ENCODE assay signal across 8 cellular contexts in genomic region chr6:116369540-116370327, GRCh38. TPM values are rescaled to one million over a fixed set of nuclear protein-coding genes. Genes with fewer than 3 reads are reported as not detected.
DNase-seq lines count a peak whose midpoint lies in the region; ATAC-seq, FAIRE-seq and TF ChIP-seq lines count a peak whose summit lies in the region.

No MANE protein-coding gene starts in this region.

- H3K27me3 ChIP-seq in ascending aorta (no peaks in the 10 kb centered on the region), mesendoderm (ENCODE audit: insufficient read depth, low read length, poor library complexity) (no peaks in the 10 kb centered on the region)

- H3K27ac ChIP-seq in ascending aorta (peak overlapping the region; percentile 94 to 96), mesendoderm (ENCODE audit: low read depth, low read length) (peak overlapping the region; percentile 81)

- H4K8ac ChIP-seq in mesendoderm (ENCODE audit: low read depth, low read length), result no peak overlapping the region

- H3K79me1 ChIP-seq in mesendoderm (ENCODE audit: low read length), result peaks cover 4% of the 10 kb centered on the region

- peak overlapping the region; percentile 80 for H3K9ac ChIP-seq in mesendoderm (ENCODE audit: low read length)

- peak overlapping the region; percentile 56 for H3K4me2 ChIP-seq in mesendoderm (ENCODE audit: low read length)

- peak; percentile 48 for ATAC-seq in GM18873 (IDR thresholded peaks at IDR 0.05; ENCODE audit: low FRiP score, unreplicated experiment)
- peak; percentile 46 for ATAC-seq in HG03108 (IDR thresholded peaks at IDR 0.05; ENCODE audit: unreplicated experiment)

- H3K4me1 ChIP-seq in ascending aorta (peaks cover 0 to 7% of the 10 kb centered on the region in 2 donors), mesendoderm (ENCODE audit: control insufficient read depth, low read depth, low read length) (peaks cover 2% of the 10 kb centered on the region)

- peak overlapping the region; percentile 91 for H3K56ac ChIP-seq in mesendoderm (ENCODE audit: low read length)

- H2AK5ac ChIP-seq in mesendoderm (ENCODE audit: low read length), result no peak overlapping the region

- H2BK5ac ChIP-seq in mesendoderm (ENCODE audit: low read length), result no peak overlapping the region

- DNase-seq in AG10803 (ENCODE audit: low read depth) (no peak), ascending aorta (ENCODE audit: low spot score in 2 of 2) (no peak), mesendoderm (no peak), T1000 (lab: John Stamatoyannopoulos, UW) (no peak), NCI-H2196 treated with DMSO at 0.1 percent for 48 hours (lab: John Stamatoyannopoulos, UW; ENCODE audit: unreplicated experiment) (no peak), frontal cortex (ENCODE audit: low spot score in 2 of 2) (no peak)

- peak overlapping the region; percentile 94 for H3K18ac ChIP-seq in mesendoderm (ENCODE audit: low read length)

- no peak overlapping the region for H4K5ac ChIP-seq in mesendoderm (ENCODE audit: low read length)

- H3K36me3 ChIP-seq in ascending aorta, result no peaks in the 10 kb centered on the region
- no peaks in the 10 kb centered on the region for H3K36me3 ChIP-seq in mesendoderm (ENCODE audit: control insufficient read depth, insufficient read depth, low read length)

- H3K79me2 ChIP-seq in mesendoderm (ENCODE audit: control insufficient read depth, insufficient read depth, low read length), result peaks cover 16% of the 10 kb centered on the region

- H2BK15ac ChIP-seq in mesendoderm (replicated peaks; ENCODE audit: low read depth), result no peak overlapping the region

- TF ChIP-seq CTCF in AG10803 (conservative IDR thresholded peaks at IDR 0.05; ENCODE audit: low read length) (no peak), ascending aorta (IDR thresholded peaks at IDR 0.05) (no peak)

- no peak overlapping the region for H3K4ac ChIP-seq in mesendoderm (ENCODE audit: low read depth, low read length)

- no peak overlapping the region for H2BK120ac ChIP-seq in mesendoderm (ENCODE audit: low read depth, low read length)

- no peak overlapping the region for H3K23ac ChIP-seq in mesendoderm (ENCODE audit: low read length)

- intact Hi-C loops in ascending aorta (cut with DNase I), result loop anchor here (2.0 to 5.0 kb wide), 6 partner anchors 15 to 163 kb away; partner anchors contain the start of gene CALHM5

- H3K4me3 ChIP-seq in AG10803 (ENCODE audit: low read length), result peak overlapping the region; percentile 89
- peak overlapping the region; percentile 77 to 86 for H3K4me3 ChIP-seq in ascending aorta
- peak overlapping the region; percentile 54 for H3K4me3 ChIP-seq in mesendoderm (ENCODE audit: low read length)

- WGBS in mesendoderm (ENCODE audit: extremely low coverage, insufficient coverage, low lambda C conversion rate), result no CpG with 5 or more reads among the region's 7 CpGs

- no peak for FAIRE-seq in frontal cortex (lab: Jason Lieb, UNC)

- H3K9me3 ChIP-seq in ascending aorta, result no peaks in the 10 kb centered on the region

RNA-seq across cellular contexts. Expression of gene DSE, which starts 1.0 kb away (rescaled TPM):
- total RNA-seq in ascending aorta (27.6 TPM), frontal cortex (20.4 TPM)
- 24.8 TPM for polyA plus RNA-seq in mesendoderm (2013, experiment 1 of 2)
- polyA plus RNA-seq in mesendoderm (2013, experiment 2 of 2), result 25.2 TPM
